Comparison of ENCODE assay signal across 8 cellular contexts in the genomic region with DNA sequence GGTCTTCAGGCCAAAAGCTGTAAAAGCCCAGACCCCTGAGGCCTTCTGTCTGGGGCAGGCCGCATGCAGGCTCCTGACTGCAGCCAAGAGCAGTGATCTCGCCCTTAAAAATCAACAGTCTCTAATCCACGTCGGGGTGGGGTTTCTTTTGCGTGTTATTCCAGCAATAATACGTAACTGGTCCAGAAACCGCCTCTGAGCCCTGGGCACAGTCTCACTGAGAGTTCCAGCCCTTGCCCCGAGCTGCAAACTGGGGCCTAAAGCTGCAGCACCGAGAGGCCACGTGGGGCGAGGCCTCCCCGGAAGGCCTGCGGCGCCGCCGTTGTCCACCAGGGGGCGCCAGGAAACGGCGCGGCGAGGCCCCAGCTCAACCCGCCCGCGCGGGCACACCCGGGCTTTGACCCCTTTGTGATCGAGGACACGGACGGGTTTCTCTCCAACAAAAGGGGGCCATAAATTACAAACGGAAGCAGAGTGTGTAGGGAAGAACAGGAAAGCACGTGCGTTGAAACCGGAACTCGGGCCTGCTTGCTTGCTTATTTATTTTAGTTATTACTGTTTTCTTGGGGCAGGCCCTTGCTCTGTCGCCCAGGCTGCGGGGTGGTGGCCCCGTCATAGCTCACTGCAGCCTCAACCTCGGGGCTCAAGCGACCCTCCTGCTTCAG.
A peak's percentile ranks its signal among the peaks of the same experiment; 100 is the strongest.
DNase-seq lines count a peak whose midpoint lies in the region; ATAC-seq and TF ChIP-seq lines count a peak whose summit lies in the region.

No MANE protein-coding gene starts in this region.

- H3K36me3 Mint-ChIP-seq in CD4-positive, alpha-beta T cell (ENCODE audit: low read depth), result no peaks in the 10 kb centered on the region
- H3K36me3 Mint-ChIP-seq in T-helper 1 cell treated with Interleukin-12 subunit alpha and Interleukin-12 subunit beta and Interleukin-4 antibody, amounts not matched to agents 30 μg/mL and 1 μg/mL, for 36 hours (ENCODE audit: low read depth), result peaks cover 2% of the 10 kb centered on the region

- H3K9me3 ChIP-seq in CD4-positive, alpha-beta T cell (ENCODE audit: control insufficient read depth, low read length), result no peaks in the 10 kb centered on the region
- no peaks in the 10 kb centered on the region for H3K9me3 ChIP-seq in right cardiac atrium (ENCODE audit: control insufficient read depth, low read length)

- no peak overlapping the region for H3K27ac ChIP-seq in CD4-positive, alpha-beta T cell (ENCODE audit: low read depth, low read length)
- H3K27ac ChIP-seq in right cardiac atrium (ENCODE audit: low read length), result peak overlapping the region; percentile 75

- peak; percentile 99 for ATAC-seq in CD4-positive, alpha-beta T cell (ENCODE audit: poor library complexity)
- ATAC-seq in GM21528 (IDR thresholded peaks at IDR 0.05; ENCODE audit: low FRiP score, unreplicated experiment) (peak; percentile 58), right cardiac atrium (peak; percentile 74 to 82), HG03095 (IDR thresholded peaks at IDR 0.05; ENCODE audit: unreplicated experiment) (no peak)

- TF ChIP-seq CTCF in CD4-positive, alpha-beta T cell (IDR thresholded peaks at IDR 0.05), result peak; percentile 98
- TF ChIP-seq CTCF in retinal pigment epithelial cell (conservative IDR thresholded peaks at IDR 0.05; ENCODE audit: low read depth, low read length), result peak; percentile 85

- H3K27ac Mint-ChIP-seq in CD4-positive, alpha-beta T cell, result peak overlapping the region; percentile 22
- peak overlapping the region; percentile 77 for H3K27ac Mint-ChIP-seq in T-helper 1 cell treated with Interleukin-12 subunit alpha and Interleukin-12 subunit beta and Interleukin-4 antibody, amounts not matched to agents 30 μg/mL and 1 μg/mL, for 36 hours

- H3K4me1 Mint-ChIP-seq in CD4-positive, alpha-beta T cell (ENCODE audit: low read depth), result peaks cover 24% of the 10 kb centered on the region
- peaks cover 18% of the 10 kb centered on the region for H3K4me1 Mint-ChIP-seq in T-helper 1 cell treated with Interleukin-12 subunit alpha and Interleukin-12 subunit beta and Interleukin-4 antibody, amounts not matched to agents 30 μg/mL and 1 μg/mL, for 36 hours (ENCODE audit: low read depth)

- CTCF ChIA-PET in CD4-positive, alpha-beta T cell (lab: Charles Lee), result interaction anchor here (0.6 to 3.6 kb wide), 56 partner anchors 10 to 1007 kb away, joined by 3 to 31 read pairs (median 4); partner anchors contain the start of genes NINJ2, RAD52 and WNK1

- intact Hi-C loops in CD4-positive, alpha-beta T cell (cut with DNase I, micrococcal nuclease), result loop anchor here (1.0 to 10.0 kb wide), 8 partner anchors 51 to 1029 kb away; partner anchors contain the start of genes NINJ2 (in 1 of the 2) and RAD52 (in 1 of the 2)
- intact Hi-C loops in right cardiac atrium (cut with DNase I), result loop anchor here in 2 of 4 donors (5.0 to 10.0 kb wide), 4 partner anchors 69 to 369 kb away; partner anchors contain the start of genes RAD52 (in 1 of the 2) and WNK1 (in 1 of the 2)

- H3K4me3 Mint-ChIP-seq in CD4-positive, alpha-beta T cell, result no peak overlapping the region
- peak overlapping the region; percentile 55 for H3K4me3 Mint-ChIP-seq in T-helper 1 cell treated with Interleukin-12 subunit alpha and Interleukin-12 subunit beta and Interleukin-4 antibody, amounts not matched to agents 30 μg/mL and 1 μg/mL, for 36 hours

- POLR2A ChIA-PET in CD4-positive, alpha-beta T cell (lab: Charles Lee), result interaction anchor here (0.9 to 2.9 kb wide), 23 partner anchors 10 to 1026 kb away, joined by 3 to 33 read pairs (median 4); partner anchors contain the start of genes NINJ2 and WNK1

- 8% methylated on average over 39 of the region's 39 CpGs for whole genome bisulfite sequencing in right cardiac atrium

- H3K9me3 Mint-ChIP-seq in CD4-positive, alpha-beta T cell, result no peaks in the 10 kb centered on the region
- no peaks in the 10 kb centered on the region for H3K9me3 Mint-ChIP-seq in T-helper 1 cell treated with Interleukin-12 subunit alpha and Interleukin-12 subunit beta and Interleukin-4 antibody, amounts not matched to agents 30 μg/mL and 1 μg/mL, for 36 hours

- H3K27me3 ChIP-seq in CD4-positive, alpha-beta T cell (ENCODE audit: control insufficient read depth, insufficient read depth, low read length), result no peaks in the 10 kb centered on the region
- no peaks in the 10 kb centered on the region for H3K27me3 ChIP-seq in right cardiac atrium (ENCODE audit: control insufficient read depth, insufficient read depth)

- DNase-seq in CD4-positive, alpha-beta T cell, result peak; percentile 59 to 90 (median 82)
- DNase-seq in NCI-H1092 (lab: John Stamatoyannopoulos, UW) (peak; percentile 76), amygdala (lab: John Stamatoyannopoulos, UW) (peak in 47 of 56 donors; percentile 14 to 82 (median 57)), right cardiac atrium (peak; percentile 88 to 95 (median 95)), retinal pigment epithelial cell (ENCODE audit: low read depth) (no peak)

- H3K4me3 ChIP-seq in right cardiac atrium (ENCODE audit: low read length), result no peak overlapping the region
- no peak overlapping the region for H3K4me3 ChIP-seq in retinal pigment epithelial cell (ENCODE audit: low read length)

- H3K4me1 ChIP-seq in right cardiac atrium (ENCODE audit: control insufficient read depth, insufficient read depth, low read length), result peaks cover 12% of the 10 kb centered on the region

- H3K27me3 Mint-ChIP-seq in CD4-positive, alpha-beta T cell, result no peaks in the 10 kb centered on the region
- no peaks in the 10 kb centered on the region for H3K27me3 Mint-ChIP-seq in T-helper 1 cell treated with Interleukin-12 subunit alpha and Interleukin-12 subunit beta and Interleukin-4 antibody, amounts not matched to agents 30 μg/mL and 1 μg/mL, for 36 hours (ENCODE audit: low read depth)
